Comparison of ENCODE assay signal across 15 cellular contexts in genomic region chr4:39631700-39632079, GRCh38. TPM values are rescaled to one million over a fixed set of nuclear protein-coding genes. Genes with fewer than 3 reads are reported as not detected.
DNase-seq lines count a peak whose midpoint lies in the region; ATAC-seq, FAIRE-seq and TF ChIP-seq lines count a peak whose summit lies in the region.
"Had no signal": no experiment of that assay in that cellular context is flagged by ENCODE, and none has a peak within 500 bp of the region (broad histone marks: within the 10 kb centered on the region; RNA-seq: fewer than 3 reads in every experiment).

No MANE protein-coding gene starts in this region.

- peak; percentile 33 for FAIRE-seq in GM12891 (lab: Jason Lieb, UNC)
- FAIRE-seq: endometrium, TTC549 had no signal

- ATAC-seq in GM19395 (IDR thresholded peaks at IDR 0.05; ENCODE audit: unreplicated experiment) (peak; percentile 66), HG02763 (IDR thresholded peaks at IDR 0.05; ENCODE audit: unreplicated experiment) (peak; percentile 49), HG03442 (IDR thresholded peaks at IDR 0.05; ENCODE audit: unreplicated experiment) (peak; percentile 64)

- intact Hi-C loops in head of caudate nucleus (cut with DNase I): loop anchor here (10.0 kb wide), 1 partner anchor 277 kb away; no protein-coding TSS in a partner anchor

- DNase-seq in GM12891 (ENCODE audit: insufficient read length, low spot score): no peak
- DNase-seq in head of caudate nucleus: no peak
- no peak for DNase-seq in HPDE6-E6E7 (ENCODE audit: extremely low spot score)
- no peak for DNase-seq in T-helper 9 cell
- DNase-seq in SW 1271 (lab: John Stamatoyannopoulos, UW): no peak
- DNase-seq: DND-41, GOT3, hippocampal formation, mesenchymal stem cell, NCI-H2171 treated with DMSO at 0.1 percent for 48 hours had no signal

- TF ChIP-seq POLR2A in GM12891 (IDR thresholded peaks at IDR 0.05; ENCODE audit: low read depth, low read length): no peak

TF ChIP-seq in GM12891, 5 proteins besides CTCF, POLR2A, EP300 and RAD21:
- TF ChIP-seq TAF1 (IDR thresholded peaks at IDR 0.05; ENCODE audit: low read depth, low read length): peak; percentile 46; the same call in 1 of the 2 replicates
- peak; percentile 73 for TF ChIP-seq SPI1 (IDR thresholded peaks at IDR 0.05; ENCODE audit: low read depth, low read length)
- TF ChIP-seq PAX5 (IDR thresholded peaks at IDR 0.05; ENCODE audit: insufficient read depth, low read length, severe bottlenecking): peak; percentile 72
- no peak for TF ChIP-seq POU2F2 (IDR thresholded peaks at IDR 0.05; ENCODE audit: low read depth, low read length)
- no peak for TF ChIP-seq POLR2AphosphoS5 (IDR thresholded peaks at IDR 0.05; ENCODE audit: low read depth, low read length)

RNA-seq across cellular contexts. Expression of gene SMIM14, which starts 7.0 kb away (rescaled TPM):
- polyA plus RNA-seq in GM12891 (2012; ENCODE audit: low read depth, missing spikeins): 99.2 TPM
